ENCODE assay signal across 8 cellular contexts in the genomic region with DNA sequence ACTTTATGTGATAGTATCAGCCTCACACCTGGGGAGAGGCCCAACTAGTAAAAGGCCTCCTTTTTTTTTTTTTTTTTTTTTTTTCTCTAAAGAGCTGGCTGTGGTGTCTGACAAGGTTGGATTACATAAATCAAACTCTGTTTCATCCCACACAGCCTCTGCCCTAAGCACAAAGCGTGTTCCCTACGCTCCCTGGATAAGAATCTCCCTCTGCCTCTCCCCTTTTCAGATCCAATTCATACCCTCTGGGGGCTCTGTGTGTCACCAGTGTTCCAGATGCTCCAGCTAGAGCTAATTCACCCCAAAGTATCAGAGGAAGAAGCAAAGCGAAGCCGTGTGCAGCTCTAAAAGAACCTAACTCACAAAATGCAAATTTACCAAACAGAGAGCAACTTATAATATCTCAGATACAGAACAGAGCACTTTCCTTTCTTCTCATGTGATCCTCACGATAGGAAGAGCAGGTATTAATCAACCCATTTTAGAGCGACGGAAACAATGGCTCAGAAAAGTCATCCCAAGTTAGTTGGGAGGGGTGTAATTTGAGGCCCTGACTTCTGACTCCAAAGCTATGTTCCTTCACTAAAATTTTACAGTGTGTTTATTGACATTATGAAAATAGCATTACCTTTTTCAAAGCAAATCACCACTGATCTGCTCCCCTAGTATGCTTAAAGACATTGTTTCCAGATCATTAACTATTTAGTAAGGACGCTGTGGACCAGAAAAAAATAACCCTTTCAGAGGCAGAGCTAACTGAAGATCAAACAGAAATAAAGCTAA. TPM values are rescaled to one million over a fixed set of nuclear protein-coding genes. Genes with fewer than 3 reads are reported as not detected.
DNase-seq lines count a peak whose midpoint lies in the region; ATAC-seq and TF ChIP-seq lines count a peak whose summit lies in the region.

No MANE protein-coding gene starts in this region.

- H3K4me1 Mint-ChIP-seq in osteocyte (ENCODE audit: unreplicated experiment), result peaks cover 92% of the 10 kb centered on the region

- DNase-seq in SK-N-MC (ENCODE audit: low read depth, low spot score), result no peak
- no peak for DNase-seq in osteocyte (ENCODE audit: extremely low spot score, unreplicated experiment)
- DNase-seq in NCI-H2196 (lab: John Stamatoyannopoulos, UW; ENCODE audit: unreplicated experiment), result no peak
- DNase-seq in DMS153 (lab: John Stamatoyannopoulos, UW), result no peak
- no peak for DNase-seq in cortex of kidney (lab: John Stamatoyannopoulos, UW)

- peak overlapping the region; percentile 56 for H3K9ac ChIP-seq in SK-N-MC (ENCODE audit: insufficient read length)

- no peaks in the 10 kb centered on the region for H3K27me3 Mint-ChIP-seq in osteocyte (ENCODE audit: unreplicated experiment)

- H3K9me3 ChIP-seq in SK-N-MC (ENCODE audit: low read depth, low read length), result no peaks in the 10 kb centered on the region

- peak overlapping the region; percentile 68 for H3K27ac Mint-ChIP-seq in osteocyte (ENCODE audit: unreplicated experiment)

- no peaks in the 10 kb centered on the region for H3K9me3 Mint-ChIP-seq in osteocyte (ENCODE audit: unreplicated experiment)

- no peak for TF ChIP-seq CTCF in osteocyte (IDR thresholded peaks at IDR 0.05)

- H3K36me3 ChIP-seq in SK-N-MC (ENCODE audit: insufficient read depth, low read length), result peaks cover 2% of the 10 kb centered on the region

- ATAC-seq in GM18511 (IDR thresholded peaks at IDR 0.05; ENCODE audit: unreplicated experiment) (peak; percentile 34), GM21825 (IDR thresholded peaks at IDR 0.05; ENCODE audit: unreplicated experiment) (peak; percentile 32), HG03196 (IDR thresholded peaks at IDR 0.05; ENCODE audit: unreplicated experiment) (no peak)

- no peak overlapping the region for H3K4me3 ChIP-seq in SK-N-MC

- H3K36me3 Mint-ChIP-seq in osteocyte (ENCODE audit: unreplicated experiment), result peaks cover 39% of the 10 kb centered on the region

- peak overlapping the region; percentile 97 for H3K27ac ChIP-seq in SK-N-MC

- peak overlapping the region; percentile 15 for H3K4me3 Mint-ChIP-seq in osteocyte (ENCODE audit: unreplicated experiment)

RNA-seq across cellular contexts. Expression of a gene that starts 12.4 kb away (rescaled TPM):
- 39.3 and 46.6 TPM in 2 replicates for total RNA-seq in osteocyte

RNA-seq across cellular contexts. Expression of a gene that starts 57.3 kb away (rescaled TPM):
- 181 and 196 TPM in 2 replicates for total RNA-seq in osteocyte
